In genomic region chr4:105634402-105634801, GRCh38 we compare ENCODE assay signal across 26 cellular contexts.
DNase-seq lines count a peak whose midpoint lies in the region; ATAC-seq and TF ChIP-seq lines count a peak whose summit lies in the region.
"Had no signal": no experiment of that assay in that cellular context is flagged by ENCODE, and none has a peak within 500 bp of the region (broad histone marks: within the 10 kb centered on the region; RNA-seq: fewer than 3 reads in every experiment).

No MANE protein-coding gene starts in this region.

- TF ChIP-seq CTCF in left ventricle myocardium inferior (IDR thresholded peaks at IDR 0.05; ENCODE audit: borderline replicate concordance), result no peak
- TF ChIP-seq CTCF in chondrocyte (IDR thresholded peaks at IDR 0.05), result no peak
- no peak for TF ChIP-seq CTCF in suprapubic skin (IDR thresholded peaks at IDR 0.05)

- no peak overlapping the region for H3K4me3 ChIP-seq in left ventricle myocardium inferior
- H3K4me3 ChIP-seq in suprapubic skin, result no peak overlapping the region
- H3K4me3 ChIP-seq: GM23338, lung, skin epidermis had no signal

- DNase-seq in left ventricle myocardium inferior, result no peak
- DNase-seq in left cardiac atrium, result no peak
- DNase-seq in chondrocyte (ENCODE audit: low spot score), result no peak
- no peak for DNase-seq in dermis blood vessel endothelial cell
- no peak for DNase-seq in C1 segment of cervical spinal cord (lab: John Stamatoyannopoulos, UW)
- no peak for DNase-seq in ureter (ENCODE audit: low spot score)
- no peak for DNase-seq in suprapubic skin (ENCODE audit: low spot score in 2 of 2)
- DNase-seq: activated CD8-positive, alpha-beta T cell treated with anti-CD3 and anti-CD28 coated beads, Interleukin-2, amount 10 ng/mL, durations not matched to agents 7 days and 5 days; activated naive CD8-positive, alpha-beta T cell treated with anti-CD3 and anti-CD28 coated beads for 36 hours; activated T-cell treated with anti-CD3 and anti-CD28 coated beads, Interleukin-2, amount 50 U/mL, for 4 hours; head of caudate nucleus; immature natural killer cell; NCI-H1436; NCI-H774; nephron progenitor cell; posterior cingulate gyrus; stimulated activated CD4-positive, alpha-beta T cell treated with anti-CD3 and anti-CD28 coated beads, Interleukin-2, amount 100 ng/mL, for 48 hours; T1000 had no signal

- no peak for ATAC-seq in left cardiac atrium
- ATAC-seq in HG03432 (IDR thresholded peaks at IDR 0.05; ENCODE audit: unreplicated experiment), result peak; percentile 47
- ATAC-seq: activated CD4-positive, CD25-positive, alpha-beta regulatory T cell treated with anti-CD3 and anti-CD28 coated beads, Interleukin-2, amount 50 U/mL, for 24 hours; activated CD8-positive, alpha-beta T cell treated with anti-CD3 and anti-CD28 coated beads, Interleukin-2, amount 10 ng/mL, durations not matched to agents 7 days and 5 days; activated T-cell treated with anti-CD3 and anti-CD28 coated beads, Interleukin-2, amount 50 U/mL, for 4 hours; GM23338; HepG2; Panc1 had no signal

- H3K27me3 ChIP-seq in left ventricle myocardium inferior (ENCODE audit: low read depth) (no peaks in the 10 kb centered on the region), suprapubic skin (no peaks in the 10 kb centered on the region)

- H3K27ac Mint-ChIP-seq in chondrocyte (ENCODE audit: unreplicated experiment), result peak overlapping the region; percentile 12
- H3K27ac Mint-ChIP-seq: activated CD8-positive, alpha-beta T cell treated with anti-CD3 and anti-CD28 coated beads, Interleukin-2, amount 10 ng/mL, durations not matched to agents 7 days and 5 days; activated naive CD8-positive, alpha-beta T cell treated with anti-CD3 and anti-CD28 coated beads for 36 hours; CD14-positive monocyte; GM23338; immature natural killer cell; nephron progenitor cell had no signal

- H3K27ac ChIP-seq in left ventricle myocardium inferior (replicated peaks), result peak overlapping the region; percentile 71
- no peak overlapping the region for H3K27ac ChIP-seq in suprapubic skin
- H3K27ac ChIP-seq: skin epidermis had no signal

- no peak for TF ChIP-seq POLR2A in suprapubic skin (IDR thresholded peaks at IDR 0.05)

- peaks cover 66% of the 10 kb centered on the region for H3K4me1 ChIP-seq in left ventricle myocardium inferior
- peaks cover 25% of the 10 kb centered on the region for H3K4me1 ChIP-seq in suprapubic skin

- WGBS in suprapubic skin, result 18% methylated on average over 1 of the region's 1 CpG

- no peak overlapping the region for H3K4me3 Mint-ChIP-seq in chondrocyte (ENCODE audit: unreplicated experiment)
- H3K4me3 Mint-ChIP-seq: activated CD8-positive, alpha-beta T cell treated with anti-CD3 and anti-CD28 coated beads, Interleukin-2, amount 10 ng/mL, durations not matched to agents 7 days and 5 days; activated naive CD8-positive, alpha-beta T cell treated with anti-CD3 and anti-CD28 coated beads for 36 hours; activated T-cell treated with anti-CD3 and anti-CD28 coated beads, Interleukin-2, amount 50 U/mL, for 4 hours; CD14-positive monocyte; GM23338; immature natural killer cell; nephron progenitor cell had no signal

- H3K9me3 ChIP-seq in left ventricle myocardium inferior (replicated peaks) (no peaks in the 10 kb centered on the region), suprapubic skin (no peaks in the 10 kb centered on the region)

- H3K9me3 Mint-ChIP-seq in chondrocyte (ENCODE audit: low read depth), result no peaks in the 10 kb centered on the region
- H3K9me3 Mint-ChIP-seq: activated naive CD8-positive, alpha-beta T cell treated with anti-CD3 and anti-CD28 coated beads for 36 hours; activated T-cell treated with anti-CD3 and anti-CD28 coated beads, Interleukin-2, amount 50 U/mL, for 4 hours; CD14-positive monocyte; GM23338; immature natural killer cell; nephron progenitor cell had no signal

- no peaks in the 10 kb centered on the region for H3K36me3 Mint-ChIP-seq in chondrocyte (ENCODE audit: low read depth)
- H3K36me3 Mint-ChIP-seq: activated naive CD8-positive, alpha-beta T cell treated with anti-CD3 and anti-CD28 coated beads for 36 hours; CD14-positive monocyte; immature natural killer cell had no signal

- H3K36me3 ChIP-seq in left ventricle myocardium inferior (no peaks in the 10 kb centered on the region), suprapubic skin (no peaks in the 10 kb centered on the region)

- H3K4me1 Mint-ChIP-seq in chondrocyte (ENCODE audit: low read depth), result peaks cover 26% of the 10 kb centered on the region
- H3K4me1 Mint-ChIP-seq: immature natural killer cell had no signal

- no peak for TF ChIP-seq EP300 in suprapubic skin (IDR thresholded peaks at IDR 0.05)

- intact Hi-C loops in left ventricle myocardium inferior (cut with micrococcal nuclease) (no loop called here), left cardiac atrium (cut with DNase I) (no loop called here)

- peaks cover 2% of the 10 kb centered on the region for H3K27me3 Mint-ChIP-seq in chondrocyte (ENCODE audit: low read depth)
